In the genomic region with DNA sequence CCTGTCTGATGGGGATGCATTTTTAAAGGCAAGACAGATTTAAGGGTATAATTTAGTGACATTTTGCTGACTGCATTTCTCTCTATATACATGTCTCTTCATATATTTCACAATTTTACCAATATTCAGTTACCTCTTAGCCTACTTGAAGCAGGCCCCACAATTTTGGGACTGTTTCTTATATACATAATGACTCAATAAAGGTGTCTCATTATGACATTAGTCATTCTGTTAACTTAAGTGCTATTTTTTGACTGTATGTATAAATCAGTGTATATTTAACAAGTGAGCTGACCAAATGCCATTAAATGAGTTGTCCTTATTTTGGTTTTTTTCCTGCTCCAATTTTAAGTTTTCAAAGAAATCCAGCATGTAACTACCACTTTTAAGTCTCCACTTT, we compare ENCODE assay signal across 18 cellular contexts.
DNase-seq lines count a peak whose midpoint lies in the region; ATAC-seq, FAIRE-seq and TF ChIP-seq lines count a peak whose summit lies in the region.
"Had no signal": no experiment of that assay in that cellular context is flagged by ENCODE, and none has a peak within 500 bp of the region (broad histone marks: within the 10 kb centered on the region; RNA-seq: fewer than 3 reads in every experiment).

No MANE protein-coding gene starts in this region.

- H3K27ac Mint-ChIP-seq in GM23338 (peak overlapping the region; percentile 55; the same call in 1 of the 2 replicates), mesothelial cell of epicardium (peak overlapping the region; percentile 53)
- H3K27ac Mint-ChIP-seq in activated CD4-positive, alpha-beta memory T cell treated with anti-CD3 and anti-CD28 coated beads for 36 hours = no peak overlapping the region
- H3K27ac Mint-ChIP-seq: CD4-positive, CD25-positive, alpha-beta regulatory T cell had no signal

- H3K36me3 Mint-ChIP-seq in GM23338 (ENCODE audit: low read depth) (peaks cover 14% of the 10 kb centered on the region; the same call in 2 of the 3 replicates), mesothelial cell of epicardium (peaks cover 22% of the 10 kb centered on the region)
- H3K36me3 Mint-ChIP-seq in activated CD4-positive, alpha-beta memory T cell treated with anti-CD3 and anti-CD28 coated beads for 36 hours = no peaks in the 10 kb centered on the region
- H3K36me3 Mint-ChIP-seq: CD4-positive, CD25-positive, alpha-beta regulatory T cell had no signal

- no peaks in the 10 kb centered on the region for H3K9me2 ChIP-seq in GM23338 (ENCODE audit: insufficient read depth)
- no peaks in the 10 kb centered on the region for H3K9me2 ChIP-seq in PC-3 (replicated peaks; ENCODE audit: low read length)

- TF ChIP-seq CTCF in GM23338 (conservative IDR thresholded peaks at IDR 0.05; ENCODE audit: low read depth in 2 of 2) (no peak), PC-3 (conservative IDR thresholded peaks at IDR 0.05; ENCODE audit: low read depth, low read length) (no peak), bronchial epithelial cell (IDR thresholded peaks at IDR 0.05; ENCODE audit: insufficient read depth, low read length, severe bottlenecking) (no peak), mesothelial cell of epicardium (IDR thresholded peaks at IDR 0.05; ENCODE audit: unreplicated experiment) (no peak), WERI-Rb-1 (IDR thresholded peaks at IDR 0.05; ENCODE audit: low read depth, low read length) (no peak)

- H4K20me1 ChIP-seq in GM23338 (replicated peaks; ENCODE audit: insufficient read depth) = no peaks in the 10 kb centered on the region
- no peaks in the 10 kb centered on the region for H4K20me1 ChIP-seq in PC-3 (ENCODE audit: low read length)
- H4K20me1 ChIP-seq: BLaER1 treated with 17β-estradiol and CSF1 and Interleukin-3, amounts not matched to agents 10 nM and 100 nM had no signal

- POLR2A ChIA-PET in PC-3 (lab: Charles Lee; ENCODE audit: unreplicated experiment) = interaction anchor here (0.5 kb wide), 1 partner anchor 15 kb away, joined by 3 read pairs; no protein-coding TSS in a partner anchor
- POLR2A ChIA-PET in activated CD4-positive, alpha-beta memory T cell treated with anti-CD3 and anti-CD28 coated beads for 36 hours (lab: Charles Lee) = no interaction called here

- H3F3A ChIP-seq in GM23338 (replicated peaks; ENCODE audit: low read depth) (no peaks in the 10 kb centered on the region), PC-3 (ENCODE audit: low read length, unreplicated experiment) (no peaks in the 10 kb centered on the region)

- H3K27me3 ChIP-seq in GM23338 (ENCODE audit: insufficient read depth) (no peaks in the 10 kb centered on the region), PC-3 (ENCODE audit: low read length) (no peaks in the 10 kb centered on the region), bronchial epithelial cell (ENCODE audit: control insufficient read depth, insufficient read depth, low read length) (no peaks in the 10 kb centered on the region), WERI-Rb-1 (ENCODE audit: insufficient read depth, low read depth, severe bottlenecking) (no peaks in the 10 kb centered on the region)
- H3K27me3 ChIP-seq: BLaER1 treated with 17β-estradiol and CSF1 and Interleukin-3, amounts not matched to agents 10 nM and 100 nM had no signal

- no peak for ATAC-seq in GM23338
- ATAC-seq in PC-3 = peak; percentile 82
- no peak for ATAC-seq in HG03439 (IDR thresholded peaks at IDR 0.05; ENCODE audit: unreplicated experiment)
- ATAC-seq: HepG2 had no signal

- no peak overlapping the region for H2AFZ ChIP-seq in GM23338
- no peak overlapping the region for H2AFZ ChIP-seq in PC-3 (ENCODE audit: low read length)

- H3K27ac ChIP-seq in GM23338 (ENCODE audit: low read depth) = no peak overlapping the region
- no peak overlapping the region for H3K27ac ChIP-seq in PC-3 (ENCODE audit: low read length)
- no peak overlapping the region for H3K27ac ChIP-seq in WERI-Rb-1
- H3K27ac ChIP-seq: BLaER1 treated with 17β-estradiol and CSF1 and Interleukin-3, amounts not matched to agents 10 nM and 100 nM had no signal

- H3K4me1 ChIP-seq in GM23338 (ENCODE audit: insufficient read depth) = peaks cover 26% of the 10 kb centered on the region
- H3K4me1 ChIP-seq in PC-3 (ENCODE audit: insufficient read depth, low read length) = peaks cover 16% of the 10 kb centered on the region

- H3K4me2 ChIP-seq in GM23338 = no peak overlapping the region
- H3K4me2 ChIP-seq in PC-3 (ENCODE audit: low read length) = peak overlapping the region; percentile 30
- H3K4me2 ChIP-seq: BLaER1 treated with 17β-estradiol and CSF1 and Interleukin-3, amounts not matched to agents 10 nM and 100 nM had no signal

- DNase-seq in GM23338 (ENCODE audit: low spot score) (no peak), PC-3 (peak; percentile 62), bronchial epithelial cell (ENCODE audit: low read depth) (peak; percentile 89), mesothelial cell of epicardium (ENCODE audit: low spot score in 2 of 2, unreplicated experiment in 2 of 2) (no peak), RKO (ENCODE audit: low spot score) (no peak), WERI-Rb-1 (no peak)
- DNase-seq in activated CD4-positive, alpha-beta memory T cell treated with anti-CD3 and anti-CD28 coated beads for 36 hours = no peak
- DNase-seq: ACHN; CD4-positive, CD25-positive, alpha-beta regulatory T cell; DMS79; EL had no signal

- intact Hi-C loops in PC-3 (cut with micrococcal nuclease) = loop anchor here (10.0 kb wide), 2 partner anchors 162 to 208 kb away; no protein-coding TSS in a partner anchor
- intact Hi-C loops in activated CD4-positive, alpha-beta memory T cell treated with anti-CD3 and anti-CD28 coated beads for 36 hours (cut with micrococcal nuclease) = no loop called here

- peaks cover 34% of the 10 kb centered on the region for H3K79me2 ChIP-seq in GM23338 (replicated peaks; ENCODE audit: insufficient read depth)
- H3K79me2 ChIP-seq in PC-3 (ENCODE audit: low read length) = no peaks in the 10 kb centered on the region

- peaks cover 4% of the 10 kb centered on the region for H3K27me3 Mint-ChIP-seq in GM23338 (ENCODE audit: insufficient read depth, low read depth, poor library complexity)
- H3K27me3 Mint-ChIP-seq in mesothelial cell of epicardium (ENCODE audit: low read depth) = no peaks in the 10 kb centered on the region
- peaks cover 3% of the 10 kb centered on the region for H3K27me3 Mint-ChIP-seq in activated CD4-positive, alpha-beta memory T cell treated with anti-CD3 and anti-CD28 coated beads for 36 hours
- H3K27me3 Mint-ChIP-seq: CD4-positive, CD25-positive, alpha-beta regulatory T cell had no signal

- H3K9me3 ChIP-seq in PC-3 (ENCODE audit: low read length) (no peaks in the 10 kb centered on the region), WERI-Rb-1 (ENCODE audit: severe bottlenecking) (no peaks in the 10 kb centered on the region)

- no TSS peak for BruUV-seq in PC-3 (replicated peaks; lab: Mats Ljungman, UMichigan)

- H3K4me3 ChIP-seq in GM23338 (no peak overlapping the region), PC-3 (ENCODE audit: low read length) (no peak overlapping the region), bronchial epithelial cell (ENCODE audit: low read depth, low read length) (no peak overlapping the region), WERI-Rb-1 (ENCODE audit: low read depth, low read length) (no peak overlapping the region)
- H3K4me3 ChIP-seq: BLaER1 treated with 17β-estradiol and CSF1 and Interleukin-3, amounts not matched to agents 10 nM and 100 nM had no signal

- FAIRE-seq in bronchial epithelial cell (lab: Jason Lieb, UNC) = no peak
- FAIRE-seq: G401.6, GM12892, H54, HepG2, HTR-8/SVneo had no signal

- H3K4me3 Mint-ChIP-seq in GM23338 (no peak overlapping the region), mesothelial cell of epicardium (no peak overlapping the region)
- H3K4me3 Mint-ChIP-seq in activated CD4-positive, alpha-beta memory T cell treated with anti-CD3 and anti-CD28 coated beads for 36 hours = no peak overlapping the region
- H3K4me3 Mint-ChIP-seq: CD4-positive, CD25-positive, alpha-beta regulatory T cell had no signal

- H3K9me3 Mint-ChIP-seq in GM23338 = no peaks in the 10 kb centered on the region
- H3K9me3 Mint-ChIP-seq in mesothelial cell of epicardium = no peaks in the 10 kb centered on the region
- no peaks in the 10 kb centered on the region for H3K9me3 Mint-ChIP-seq in activated CD4-positive, alpha-beta memory T cell treated with anti-CD3 and anti-CD28 coated beads for 36 hours

- no peaks in the 10 kb centered on the region for H3K36me3 ChIP-seq in GM23338 (ENCODE audit: insufficient read depth)
- no peaks in the 10 kb centered on the region for H3K36me3 ChIP-seq in PC-3 (ENCODE audit: low read depth, low read length)
- H3K36me3 ChIP-seq in bronchial epithelial cell (ENCODE audit: control insufficient read depth, insufficient read depth, low read length) = no peaks in the 10 kb centered on the region
- H3K36me3 ChIP-seq in WERI-Rb-1 = no peaks in the 10 kb centered on the region
- H3K36me3 ChIP-seq: BLaER1 treated with 17β-estradiol and CSF1 and Interleukin-3, amounts not matched to agents 10 nM and 100 nM had no signal

- H3K4me1 Mint-ChIP-seq in GM23338 = peaks cover 42% of the 10 kb centered on the region
- H3K4me1 Mint-ChIP-seq in mesothelial cell of epicardium = peaks cover 60% of the 10 kb centered on the region
- H3K4me1 Mint-ChIP-seq in activated CD4-positive, alpha-beta memory T cell treated with anti-CD3 and anti-CD28 coated beads for 36 hours (ENCODE audit: low read depth) = no peaks in the 10 kb centered on the region
- H3K4me1 Mint-ChIP-seq: CD4-positive, CD25-positive, alpha-beta regulatory T cell had no signal

- H3K9ac ChIP-seq in PC-3 (ENCODE audit: low read length) = no peak overlapping the region
- H3K9ac ChIP-seq: BLaER1 treated with 17β-estradiol and CSF1 and Interleukin-3, amounts not matched to agents 10 nM and 100 nM had no signal

- CTCF ChIA-PET in PC-3 (lab: Charles Lee) = no interaction called here
- CTCF ChIA-PET in activated CD4-positive, alpha-beta memory T cell treated with anti-CD3 and anti-CD28 coated beads for 36 hours (lab: Charles Lee) = no interaction called here

TF ChIP-seq in GM23338, 12 proteins besides CTCF, POLR2A, EP300 and RAD21 (continues in another document):
- no peak for TF ChIP-seq STAT1 (IDR thresholded peaks at IDR 0.05; ENCODE audit: unreplicated experiment)
- TF ChIP-seq, protein P1, sequence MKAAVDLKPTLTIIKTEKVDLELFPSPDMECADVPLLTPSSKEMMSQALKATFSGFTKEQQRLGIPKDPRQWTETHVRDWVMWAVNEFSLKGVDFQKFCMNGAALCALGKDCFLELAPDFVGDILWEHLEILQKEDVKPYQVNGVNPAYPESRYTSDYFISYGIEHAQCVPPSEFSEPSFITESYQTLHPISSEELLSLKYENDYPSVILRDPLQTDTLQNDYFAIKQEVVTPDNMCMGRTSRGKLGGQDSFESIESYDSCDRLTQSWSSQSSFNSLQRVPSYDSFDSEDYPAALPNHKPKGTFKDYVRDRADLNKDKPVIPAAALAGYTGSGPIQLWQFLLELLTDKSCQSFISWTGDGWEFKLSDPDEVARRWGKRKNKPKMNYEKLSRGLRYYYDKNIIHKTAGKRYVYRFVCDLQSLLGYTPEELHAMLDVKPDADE (IDR thresholded peaks at IDR 0.05) = no peak
- TF ChIP-seq JUNB (IDR thresholded peaks at IDR 0.05; ENCODE audit: unreplicated experiment) = no peak
- TF ChIP-seq POLR2AphosphoS5 (IDR thresholded peaks at IDR 0.05; ENCODE audit: low read depth) = no peak
- no peak for TF ChIP-seq NANOG (IDR thresholded peaks at IDR 0.05; ENCODE audit: borderline replicate concordance)
- TF ChIP-seq ZNF331 (CRISPR knock-in tag; IDR thresholded peaks at IDR 0.05; ENCODE audit: low read depth) = no peak
- no peak for TF ChIP-seq EZH2phosphoT487 (IDR thresholded peaks at IDR 0.05; ENCODE audit: unreplicated experiment)

Comparison
In these comparisons a context has a peak if more than half of its experiments do, and no peak if none do; other contexts are left out.
1. DNase-seq: peak in PC-3 (single experiment) and bronchial epithelial cell (single experiment); none in GM23338 (single experiment), mesothelial cell of epicardium (0 of 2), RKO (single experiment), activated CD4-positive, alpha-beta memory T cell treated with anti-CD3 and anti-CD28 coated beads for 36 hours (single experiment) and WERI-Rb-1 (single experiment).